8 cellular contexts compared by ENCODE assay signal in the genomic region with DNA sequence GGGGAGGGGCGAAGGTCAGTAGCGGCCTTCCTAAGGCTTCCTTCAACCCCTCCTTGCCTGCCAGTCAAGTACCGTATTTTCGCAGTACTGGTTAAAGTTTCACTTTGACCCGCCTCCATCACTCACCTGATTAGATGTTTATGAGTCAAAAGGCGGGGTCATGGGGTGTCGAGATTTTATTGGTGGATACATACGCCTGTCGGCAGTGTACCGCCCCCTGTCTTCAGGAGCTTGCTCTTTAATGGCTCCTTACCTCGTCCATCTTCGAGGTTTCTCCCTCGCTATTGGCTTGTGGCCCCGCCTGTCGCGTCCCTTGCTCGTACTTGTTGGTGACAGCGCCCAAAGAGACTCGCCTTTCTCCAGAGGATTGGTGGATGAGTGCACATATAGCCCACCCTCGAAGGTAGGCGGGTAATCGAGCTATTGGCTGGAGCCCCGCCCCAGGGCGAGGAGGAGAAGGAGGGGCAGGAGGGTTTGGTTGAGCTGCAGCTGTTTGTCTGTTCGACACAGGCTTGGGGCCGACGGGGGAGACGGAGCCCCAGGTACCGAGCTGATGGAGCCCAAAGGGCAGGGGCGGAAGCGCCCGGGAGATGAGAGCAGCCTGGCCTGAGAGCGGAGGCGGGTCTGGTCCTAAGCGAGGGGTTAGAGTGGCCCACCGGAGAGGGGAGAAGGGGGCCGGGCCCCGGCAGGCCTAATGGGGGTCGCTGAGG. TPM values are rescaled to one million over a fixed set of nuclear protein-coding genes. Genes with fewer than 3 reads are reported as not detected.
DNase-seq lines count a peak whose midpoint lies in the region; TF ChIP-seq lines count a peak whose summit lies in the region.

A gene with protein sequence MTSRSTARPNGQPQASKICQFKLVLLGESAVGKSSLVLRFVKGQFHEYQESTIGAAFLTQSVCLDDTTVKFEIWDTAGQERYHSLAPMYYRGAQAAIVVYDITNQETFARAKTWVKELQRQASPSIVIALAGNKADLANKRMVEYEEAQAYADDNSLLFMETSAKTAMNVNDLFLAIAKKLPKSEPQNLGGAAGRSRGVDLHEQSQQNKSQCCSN (plus strand): TSS at position 481 of the 710 bp plus-strand sequence. CDS start 12,883 bp downstream, outside the sequence.

- H3K36me3 ChIP-seq in SJSA1 (peaks cover 43% of the 10 kb centered on the region), neuron (ENCODE audit: insufficient read depth, low read length) (peaks cover 38% of the 10 kb centered on the region), subcutaneous abdominal adipose tissue (ENCODE audit: control insufficient read depth in 5 of 5, insufficient read depth in 5 of 5, low read length in 5 of 5) (peaks cover 0 to 9% (median 5%) of the 10 kb centered on the region in 5 donors)

- DNase-seq in GM04503 (ENCODE audit: low read depth) (peak; percentile 100), HFF-Myc (ENCODE audit: extremely low read depth, low read depth) (peak; percentile 100), MV-4-11 (lab: John Stamatoyannopoulos, UW) (peak; percentile 100), SJSA1 (ENCODE audit: low read depth in 1 of 2, low spot score in 2 of 2) (peak; percentile 99 to 100), foreskin melanocyte (peak; percentile 100)
- DNase-seq in activated naive CD4-positive, alpha-beta T cell (lab: John Stamatoyannopoulos, UW): peak; percentile 86 to 95 (median 91)

- H3K27me3 ChIP-seq in SJSA1 (replicated peaks) (no peaks in the 10 kb centered on the region), neuron (ENCODE audit: insufficient read depth, low read length) (no peaks in the 10 kb centered on the region), subcutaneous abdominal adipose tissue (ENCODE audit: control insufficient read depth in 5 of 5, insufficient read depth in 4 of 5, low read length in 5 of 5) (no peaks in the 10 kb centered on the region)

- TF ChIP-seq CTCF in HFF-Myc (IDR thresholded peaks at IDR 0.05; ENCODE audit: low read depth, low read length, missing control alignments): no peak

- H3K4me1 ChIP-seq in SJSA1 (replicated peaks) (peaks cover 19% of the 10 kb centered on the region), neuron (ENCODE audit: insufficient read depth, low read length) (peaks cover 23% of the 10 kb centered on the region), subcutaneous abdominal adipose tissue (ENCODE audit: control insufficient read depth in 5 of 5, insufficient read depth in 5 of 5, low read length in 5 of 5) (peaks cover 14 to 38% (median 29%) of the 10 kb centered on the region in 5 donors)

- H3K9me3 ChIP-seq in SJSA1 (replicated peaks) (no peaks in the 10 kb centered on the region), neuron (ENCODE audit: low read length) (no peaks in the 10 kb centered on the region), subcutaneous abdominal adipose tissue (ENCODE audit: control insufficient read depth in 5 of 5, low read length in 5 of 5) (no peaks in the 10 kb centered on the region)

- H3K4me3 ChIP-seq in HFF-Myc (replicated peaks; ENCODE audit: low read depth, low read length): peak within 1 kb of the TSS; percentile 81
- peak within 1 kb of the TSS; percentile 77 for H3K4me3 ChIP-seq in SJSA1
- peak within 1 kb of the TSS; percentile 81 for H3K4me3 ChIP-seq in neuron (ENCODE audit: low read length)
- H3K4me3 ChIP-seq in subcutaneous abdominal adipose tissue (ENCODE audit: low read depth in 1 of 5, low read length in 5 of 5): peak within 1 kb of the TSS; percentile 85 to 98 (median 93)

- peak within 1 kb of the TSS; percentile 22 for H2AFZ ChIP-seq in neuron (ENCODE audit: low read depth, low read length)

- peak within 1 kb of the TSS; percentile 58 for H3K27ac ChIP-seq in SJSA1
- H3K27ac ChIP-seq in subcutaneous abdominal adipose tissue (ENCODE audit: low read depth, low read length): peak within 1 kb of the TSS; percentile 88

- peak within 1 kb of the TSS; percentile 86 to 97 (median 96) for H3K9ac ChIP-seq in subcutaneous abdominal adipose tissue (ENCODE audit: low read length in 5 of 5)

RNA-seq across cellular contexts. Expression of the gene that starts here (rescaled TPM):
- 17.4 and 33.0 TPM in 2 replicates for total RNA-seq in SJSA1 (2014; rRNA removed; shearing (Covaris generic))

Comparison
In these comparisons a context has a peak if more than half of its experiments do, and no peak if none do; other contexts are left out.
1. Peak in every context shown above with its lines: DNase-seq, H3K4me3 ChIP-seq and H3K27ac ChIP-seq.